In the genomic region with DNA sequence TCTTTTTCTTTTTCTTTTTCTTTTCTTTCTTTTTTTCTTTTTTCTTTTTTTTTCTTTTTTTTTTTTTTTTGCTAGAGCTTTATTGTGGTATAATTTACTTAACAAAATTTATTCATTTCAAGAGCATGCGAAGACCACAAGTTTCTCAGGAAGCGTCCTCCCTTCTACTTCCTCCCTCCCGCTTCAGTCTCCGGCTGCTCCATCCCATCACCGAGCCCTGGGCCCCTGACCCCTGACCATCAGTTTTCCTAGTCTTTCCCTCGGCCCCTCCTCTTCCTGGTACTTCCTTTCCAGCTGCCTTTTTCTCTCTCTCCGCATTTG, we compare ENCODE assay signal across 2 cellular contexts.
TF ChIP-seq lines count a peak whose summit lies in the region.

No MANE protein-coding gene starts in this region.

TF ChIP-seq in GM23338, 12 proteins besides CTCF, POLR2A, EP300 and RAD21:
- TF ChIP-seq EZH2 (IDR thresholded peaks at IDR 0.05; ENCODE audit: low read depth, unreplicated experiment) (no peak), CREB1 (CRISPR knock-in tag; IDR thresholded peaks at IDR 0.05; ENCODE audit: low read depth) (no peak), ETS1 (IDR thresholded peaks at IDR 0.05) (no peak), POLR2AphosphoS5 (IDR thresholded peaks at IDR 0.05; ENCODE audit: low read depth) (0 out of 2 replicates have a peak, but pooled peaks have one; percentile 18)
- TF ChIP-seq, protein P1, sequence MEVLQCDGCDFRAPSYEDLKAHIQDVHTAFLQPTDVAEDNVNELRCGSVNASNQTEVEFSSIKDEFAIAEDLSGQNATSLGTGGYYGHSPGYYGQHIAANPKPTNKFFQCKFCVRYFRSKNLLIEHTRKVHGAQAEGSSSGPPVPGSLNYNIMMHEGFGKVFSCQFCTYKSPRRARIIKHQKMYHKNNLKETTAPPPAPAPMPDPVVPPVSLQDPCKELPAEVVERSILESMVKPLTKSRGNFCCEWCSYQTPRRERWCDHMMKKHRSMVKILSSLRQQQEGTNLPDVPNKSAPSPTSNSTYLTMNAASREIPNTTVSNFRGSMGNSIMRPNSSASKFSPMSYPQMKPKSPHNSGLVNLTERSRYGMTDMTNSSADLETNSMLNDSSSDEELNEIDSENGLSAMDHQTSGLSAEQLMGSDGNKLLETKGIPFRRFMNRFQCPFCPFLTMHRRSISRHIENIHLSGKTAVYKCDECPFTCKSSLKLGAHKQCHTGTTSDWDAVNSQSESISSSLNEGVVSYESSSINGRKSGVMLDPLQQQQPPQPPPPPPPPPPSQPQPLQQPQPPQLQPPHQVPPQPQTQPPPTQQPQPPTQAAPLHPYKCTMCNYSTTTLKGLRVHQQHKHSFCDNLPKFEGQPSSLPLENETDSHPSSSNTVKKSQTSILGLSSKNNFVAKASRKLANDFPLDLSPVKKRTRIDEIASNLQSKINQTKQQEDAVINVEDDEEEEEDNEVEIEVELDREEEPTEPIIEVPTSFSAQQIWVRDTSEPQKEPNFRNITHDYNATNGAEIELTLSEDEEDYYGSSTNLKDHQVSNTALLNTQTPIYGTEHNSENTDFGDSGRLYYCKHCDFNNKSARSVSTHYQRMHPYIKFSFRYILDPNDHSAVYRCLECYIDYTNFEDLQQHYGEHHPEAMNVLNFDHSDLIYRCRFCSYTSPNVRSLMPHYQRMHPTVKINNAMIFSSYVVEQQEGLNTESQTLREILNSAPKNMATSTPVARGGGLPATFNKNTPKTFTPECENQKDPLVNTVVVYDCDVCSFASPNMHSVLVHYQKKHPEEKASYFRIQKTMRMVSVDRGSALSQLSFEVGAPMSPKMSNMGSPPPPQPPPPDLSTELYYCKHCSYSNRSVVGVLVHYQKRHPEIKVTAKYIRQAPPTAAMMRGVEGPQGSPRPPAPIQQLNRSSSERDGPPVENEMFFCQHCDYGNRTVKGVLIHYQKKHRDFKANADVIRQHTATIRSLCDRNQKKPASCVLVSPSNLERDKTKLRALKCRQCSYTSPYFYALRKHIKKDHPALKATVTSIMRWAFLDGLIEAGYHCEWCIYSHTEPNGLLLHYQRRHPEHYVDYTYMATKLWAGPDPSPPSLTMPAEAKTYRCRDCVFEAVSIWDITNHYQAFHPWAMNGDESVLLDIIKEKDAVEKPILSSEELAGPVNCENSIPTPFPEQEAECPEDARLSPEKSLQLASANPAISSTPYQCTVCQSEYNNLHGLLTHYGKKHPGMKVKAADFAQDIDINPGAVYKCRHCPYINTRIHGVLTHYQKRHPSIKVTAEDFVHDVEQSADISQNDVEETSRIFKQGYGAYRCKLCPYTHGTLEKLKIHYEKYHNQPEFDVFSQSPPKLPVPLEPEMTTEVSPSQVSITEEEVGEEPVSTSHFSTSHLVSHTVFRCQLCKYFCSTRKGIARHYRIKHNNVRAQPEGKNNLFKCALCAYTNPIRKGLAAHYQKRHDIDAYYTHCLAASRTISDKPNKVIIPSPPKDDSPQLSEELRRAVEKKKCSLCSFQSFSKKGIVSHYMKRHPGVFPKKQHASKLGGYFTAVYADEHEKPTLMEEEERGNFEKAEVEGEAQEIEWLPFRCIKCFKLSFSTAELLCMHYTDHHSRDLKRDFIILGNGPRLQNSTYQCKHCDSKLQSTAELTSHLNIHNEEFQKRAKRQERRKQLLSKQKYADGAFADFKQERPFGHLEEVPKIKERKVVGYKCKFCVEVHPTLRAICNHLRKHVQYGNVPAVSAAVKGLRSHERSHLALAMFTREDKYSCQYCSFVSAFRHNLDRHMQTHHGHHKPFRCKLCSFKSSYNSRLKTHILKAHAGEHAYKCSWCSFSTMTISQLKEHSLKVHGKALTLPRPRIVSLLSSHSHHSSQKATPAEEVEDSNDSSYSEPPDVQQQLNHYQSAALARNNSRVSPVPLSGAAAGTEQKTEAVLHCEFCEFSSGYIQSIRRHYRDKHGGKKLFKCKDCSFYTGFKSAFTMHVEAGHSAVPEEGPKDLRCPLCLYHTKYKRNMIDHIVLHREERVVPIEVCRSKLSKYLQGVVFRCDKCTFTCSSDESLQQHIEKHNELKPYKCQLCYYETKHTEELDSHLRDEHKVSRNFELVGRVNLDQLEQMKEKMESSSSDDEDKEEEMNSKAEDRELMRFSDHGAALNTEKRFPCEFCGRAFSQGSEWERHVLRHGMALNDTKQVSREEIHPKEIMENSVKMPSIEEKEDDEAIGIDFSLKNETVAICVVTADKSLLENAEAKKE (CRISPR knock-in tag; IDR thresholded peaks at IDR 0.05): no peak

TF ChIP-seq in HepG2, 621 proteins besides CTCF, POLR2A, EP300 and RAD21:
- TF ChIP-seq ZNF704 (CRISPR knock-in tag; IDR thresholded peaks at IDR 0.05; ENCODE audit: borderline replicate concordance) (no peak), ZBTB40 (IDR thresholded peaks at IDR 0.05) (peak; percentile 76), ZBTB40 (CRISPR knock-in tag; IDR thresholded peaks at IDR 0.05) (no peak)
